ENCODE assay signal across 24 cellular contexts in the genomic region with DNA sequence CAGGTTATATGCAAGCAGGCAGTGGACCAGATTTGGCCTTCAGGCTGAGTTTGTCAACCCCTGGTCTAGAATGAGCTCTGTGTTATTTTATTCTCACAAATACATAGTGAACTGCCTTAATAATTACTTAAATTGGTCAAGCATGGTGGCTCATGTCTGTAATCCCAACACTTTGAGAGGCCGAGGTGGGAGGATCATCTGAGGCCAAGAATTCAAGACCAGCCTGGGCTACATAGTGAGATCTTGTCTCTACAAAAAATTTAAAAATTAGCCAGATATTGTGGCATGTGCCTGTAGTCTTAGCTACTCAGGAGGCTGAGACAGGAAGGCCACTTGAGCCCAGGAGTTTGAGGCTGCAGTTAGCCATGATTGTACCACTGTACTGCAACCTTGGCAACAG.
"Had no signal": no experiment of that assay in that cellular context is flagged by ENCODE, and none has a peak within 500 bp of the region (broad histone marks: within the 10 kb centered on the region; RNA-seq: fewer than 3 reads in every experiment).

No MANE protein-coding gene starts in this region.

- H3K9me3 ChIP-seq: colonic mucosa, esophagus muscularis mucosa, esophagus squamous epithelium, gastrocnemius medialis, gastroesophageal sphincter, heart left ventricle, heart right ventricle had no signal

- H3K4me1 ChIP-seq: esophagus muscularis mucosa, esophagus squamous epithelium, foreskin keratinocyte, gastrocnemius medialis, gastroesophageal sphincter, heart left ventricle, heart right ventricle had no signal

- H3K4me3 ChIP-seq: colonic mucosa, coronary artery, dorsolateral prefrontal cortex, esophagus muscularis mucosa, esophagus squamous epithelium, gastrocnemius medialis, gastroesophageal sphincter, heart left ventricle, heart right ventricle had no signal

- H3K27me3 ChIP-seq: colonic mucosa, dorsolateral prefrontal cortex, esophagus muscularis mucosa, esophagus squamous epithelium, foreskin keratinocyte, gastrocnemius medialis, gastroesophageal sphincter, heart left ventricle, heart right ventricle had no signal

- H3K27ac Mint-ChIP-seq: dendritic cell treated with granulocyte-macrophage colony-stimulating factor and Interleukin-4, amounts not matched to agents 40 ng/mL and 50 ng/mL, for 4 days; effector memory CD8-positive, alpha-beta T cell; endodermal cell had no signal

- H3K4me1 Mint-ChIP-seq: endodermal cell had no signal

- DNase-seq: cortex of kidney; dermis blood vessel endothelial cell; dorsolateral prefrontal cortex; effector CD4-positive, alpha-beta T cell; effector CD8-positive, alpha-beta T cell; effector memory CD4-positive, alpha-beta T cell; effector memory CD8-positive, alpha-beta T cell; endodermal cell; erythroblast; esophagus squamous epithelium; foreskin fibroblast; foreskin keratinocyte; foreskin melanocyte; gastrocnemius medialis; glutamatergic neuron; head of caudate nucleus; heart left ventricle; heart right ventricle had no signal

- H3K4me3 Mint-ChIP-seq: dendritic cell treated with granulocyte-macrophage colony-stimulating factor and Interleukin-4, amounts not matched to agents 40 ng/mL and 50 ng/mL, for 4 days; effector memory CD8-positive, alpha-beta T cell; endodermal cell had no signal

- H3K27ac ChIP-seq: colonic mucosa, coronary artery, dorsolateral prefrontal cortex, epithelial cell of prostate, esophagus muscularis mucosa, esophagus squamous epithelium, foreskin keratinocyte, gastrocnemius medialis, gastroesophageal sphincter, heart left ventricle, heart right ventricle had no signal

- H3K27me3 Mint-ChIP-seq: dendritic cell treated with granulocyte-macrophage colony-stimulating factor and Interleukin-4, amounts not matched to agents 40 ng/mL and 50 ng/mL, for 4 days had no signal

- H3K36me3 ChIP-seq: colonic mucosa, esophagus muscularis mucosa, esophagus squamous epithelium, gastrocnemius medialis, gastroesophageal sphincter, heart left ventricle, heart right ventricle had no signal

- H3K9me3 Mint-ChIP-seq: dendritic cell treated with granulocyte-macrophage colony-stimulating factor and Interleukin-4, amounts not matched to agents 40 ng/mL and 50 ng/mL, for 4 days; effector memory CD8-positive, alpha-beta T cell; endodermal cell had no signal
